19 cellular contexts compared by ENCODE assay signal in the genomic region with DNA sequence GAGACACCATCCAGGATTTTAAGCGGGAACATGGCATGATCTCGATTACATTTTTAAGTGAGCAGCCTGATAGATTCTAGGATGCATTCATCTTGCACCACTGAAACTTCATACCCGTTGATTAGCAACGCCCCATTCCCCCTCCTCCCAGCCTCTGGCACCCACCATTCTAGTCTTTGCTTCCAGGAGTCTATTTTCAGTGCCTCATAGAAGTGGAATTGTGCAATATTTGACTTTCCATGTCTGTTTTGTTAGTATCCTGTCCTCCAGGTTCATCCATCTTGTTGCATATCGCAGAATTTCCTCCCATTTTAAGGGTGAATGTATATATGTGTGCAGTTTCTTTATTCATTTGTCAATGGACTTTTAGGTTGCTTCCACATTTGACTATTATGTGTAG.
"Had no signal": no experiment of that assay in that cellular context is flagged by ENCODE, and none has a peak within 500 bp of the region (broad histone marks: within the 10 kb centered on the region; RNA-seq: fewer than 3 reads in every experiment).

No MANE protein-coding gene starts in this region.

- H3K4me3 Mint-ChIP-seq: activated CD4-positive, alpha-beta T cell treated with anti-CD3 and anti-CD28 coated beads, Interleukin-2, amount 10 ng/mL, durations not matched to agents 24 days and 14 days; activated CD8-positive, alpha-beta T cell treated with anti-CD3 and anti-CD28 coated beads, Interleukin-2, amount 10 ng/mL, durations not matched to agents 7 days and 5 days; activated naive CD8-positive, alpha-beta T cell treated with anti-CD3 and anti-CD28 coated beads, Interleukin-2, amount 50 U/mL, for 24 hours; activated T-cell treated with anti-CD3 and anti-CD28 coated beads, Interleukin-2, amount 50 U/mL, for 24 hours; central memory CD8-positive, alpha-beta T cell; stimulated activated naive CD8-positive, alpha-beta T cell treated with anti-CD3 and anti-CD28 coated beads, Interleukin-15, Interleukin-2, amounts not matched to agents 100 ng/mL and 50 ng/mL, for 24 hours; T-cell had no signal

- H3K9me3 Mint-ChIP-seq: activated CD4-positive, alpha-beta T cell treated with anti-CD3 and anti-CD28 coated beads, Interleukin-2, amount 10 ng/mL, durations not matched to agents 24 days and 14 days; activated naive CD8-positive, alpha-beta T cell treated with anti-CD3 and anti-CD28 coated beads, Interleukin-2, amount 50 U/mL, for 24 hours; activated T-cell treated with anti-CD3 and anti-CD28 coated beads, Interleukin-2, amount 50 U/mL, for 24 hours; activated T-helper 2 cell treated with anti-CD3 and anti-CD28 coated beads, Interferon-gamma antibody, Interleukin-2, Interleukin-4, amounts not matched to agents 10 μg/mL and 5 μg/mL and 100 μg/mL, durations not matched to agents 14 hours and 24 hours and 36 hours; central memory CD8-positive, alpha-beta T cell; stimulated activated naive CD8-positive, alpha-beta T cell treated with anti-CD3 and anti-CD28 coated beads, Interleukin-15, Interleukin-2, amounts not matched to agents 100 ng/mL and 50 ng/mL, for 24 hours; T-cell had no signal

- DNase-seq: activated CD4-positive, alpha-beta T cell treated with anti-CD3 and anti-CD28 coated beads, Interleukin-2, amount 10 ng/mL, durations not matched to agents 24 days and 14 days; activated CD8-positive, alpha-beta T cell treated with anti-CD3 and anti-CD28 coated beads, Interleukin-2, amount 10 ng/mL, durations not matched to agents 7 days and 5 days; activated naive CD4-positive, alpha-beta T cell treated with Interleukin-2 at 50 U/mL for 16 hours; activated naive CD8-positive, alpha-beta T cell treated with anti-CD3 and anti-CD28 coated beads, Interleukin-2, amount 50 U/mL, for 24 hours; activated T-cell treated with anti-CD3 and anti-CD28 coated beads, Interleukin-2, amount 50 U/mL, for 24 hours; anterior cingulate cortex; erythroblast; foreskin melanocyte; kidney glomerular epithelial cell; left ventricle myocardium inferior; naive thymus-derived CD4-positive, alpha-beta T cell; T-cell; transverse colon had no signal

- H3K9me3 ChIP-seq: left ventricle myocardium inferior, transverse colon had no signal

- H3K27ac Mint-ChIP-seq: activated CD4-positive, alpha-beta T cell treated with anti-CD3 and anti-CD28 coated beads, Interleukin-2, amount 10 ng/mL, durations not matched to agents 24 days and 14 days; activated CD8-positive, alpha-beta T cell treated with anti-CD3 and anti-CD28 coated beads, Interleukin-2, amount 10 ng/mL, durations not matched to agents 7 days and 5 days; activated naive CD8-positive, alpha-beta T cell treated with anti-CD3 and anti-CD28 coated beads, Interleukin-2, amount 50 U/mL, for 24 hours; activated T-cell treated with anti-CD3 and anti-CD28 coated beads, Interleukin-2, amount 50 U/mL, for 24 hours; activated T-helper 2 cell treated with anti-CD3 and anti-CD28 coated beads, Interferon-gamma antibody, Interleukin-2, Interleukin-4, amounts not matched to agents 10 μg/mL and 5 μg/mL and 100 μg/mL, durations not matched to agents 14 hours and 24 hours and 36 hours; progenitor cell of endocrine pancreas; stimulated activated naive CD8-positive, alpha-beta T cell treated with anti-CD3 and anti-CD28 coated beads, Interleukin-15, Interleukin-2, amounts not matched to agents 100 ng/mL and 50 ng/mL, for 24 hours; T-cell had no signal

- H3K27me3 Mint-ChIP-seq: activated T-cell treated with anti-CD3 and anti-CD28 coated beads, Interleukin-2, amount 50 U/mL, for 24 hours had no signal

- H3K27ac ChIP-seq: coronary artery, left ventricle myocardium inferior, transverse colon had no signal

- FAIRE-seq: endometrium had no signal

- H3K36me3 ChIP-seq: left ventricle myocardium inferior, transverse colon had no signal

- H3K36me3 Mint-ChIP-seq: T-cell had no signal
